ENCODE assay signal across 15 cellular contexts in genomic region chr1:199298825-199299224, GRCh38.
"Had no signal": no experiment of that assay in that cellular context is flagged by ENCODE, and none has a peak within 500 bp of the region (broad histone marks: within the 10 kb centered on the region; RNA-seq: fewer than 3 reads in every experiment).

No MANE protein-coding gene starts in this region.

- H3K27ac Mint-ChIP-seq: activated CD4-positive, alpha-beta memory T cell treated with anti-CD3 and anti-CD28 coated beads for 36 hours; mesothelial cell of epicardium; T-helper 2 cell treated with Interferon-gamma antibody and Interleukin-4, amounts not matched to agents 5 μg/mL and 100 μg/mL, for 36 hours had no signal

- H3K27ac ChIP-seq: heart right ventricle had no signal

- DNase-seq: activated CD4-positive, alpha-beta memory T cell treated with anti-CD3 and anti-CD28 coated beads for 36 hours; activated CD4-positive, CD25-positive, alpha-beta regulatory T cell treated with anti-CD3 and anti-CD28 coated beads, Interleukin-2, amount 50 U/mL, for 72 hours; activated T-cell treated with anti-CD3 and anti-CD28 coated beads, Interleukin-2, amount 50 U/mL, for 72 hours; cerebellar nuclear complex; dermis blood vessel endothelial cell; erythroblast; foreskin melanocyte; heart right ventricle; retina; stimulated activated CD4-positive, alpha-beta T cell treated with anti-CD3 and anti-CD28 coated beads, Interleukin-4, amount 100 ng/mL, for 4 hours; SW 1271 had no signal

- H3K4me1 ChIP-seq: heart right ventricle had no signal

- H3K36me3 Mint-ChIP-seq: activated CD4-positive, alpha-beta memory T cell treated with anti-CD3 and anti-CD28 coated beads for 36 hours; brain; mesothelial cell of epicardium had no signal

- H3K27me3 Mint-ChIP-seq: brain had no signal

- H3K4me3 Mint-ChIP-seq: activated CD4-positive, alpha-beta memory T cell treated with anti-CD3 and anti-CD28 coated beads for 36 hours; activated T-cell treated with anti-CD3 and anti-CD28 coated beads, Interleukin-2, amount 50 U/mL, for 72 hours; brain; mesothelial cell of epicardium; neural crest cell; T-helper 2 cell treated with Interferon-gamma antibody and Interleukin-4, amounts not matched to agents 5 μg/mL and 100 μg/mL, for 36 hours had no signal

- H3K36me3 ChIP-seq: heart right ventricle had no signal

- H3K27me3 ChIP-seq: heart right ventricle had no signal

- H3K9me3 ChIP-seq: heart right ventricle had no signal

- H3K4me1 Mint-ChIP-seq: neural crest cell had no signal

- ATAC-seq: activated T-cell treated with anti-CD3 and anti-CD28 coated beads, Interleukin-2, amount 50 U/mL, for 72 hours; heart right ventricle had no signal

- H3K9me3 Mint-ChIP-seq: activated CD4-positive, alpha-beta memory T cell treated with anti-CD3 and anti-CD28 coated beads for 36 hours; activated T-cell treated with anti-CD3 and anti-CD28 coated beads, Interleukin-2, amount 50 U/mL, for 72 hours; brain; mesothelial cell of epicardium; neural crest cell; T-helper 2 cell treated with Interferon-gamma antibody and Interleukin-4, amounts not matched to agents 5 μg/mL and 100 μg/mL, for 36 hours had no signal

- H3K4me3 ChIP-seq: heart right ventricle had no signal
